Comparison of ENCODE assay signal across 1 cellular context in genomic region chr1:151909167-151910149, GRCh38.
TF ChIP-seq lines count a peak whose summit lies in the region.

TSS of gene THEM4 (minus strand) at chr1:151909511. CDS start at chr1:151909458, 53 bp downstream.

TF ChIP-seq in GM12878, 131 proteins besides CTCF, POLR2A, EP300 and RAD21 (continued from another document):
- TF ChIP-seq E2F8 (IDR thresholded peaks at IDR 0.05; ENCODE audit: low read depth, partially characterized antibody) (peak; percentile 29), IRF3 (IDR thresholded peaks at IDR 0.05) (no peak), CEBPB (IDR thresholded peaks at IDR 0.05; ENCODE audit: borderline replicate concordance in 1 of 2, low read depth in 2 of 2, low read length in 2 of 2) (no peak), ZSCAN29 (IDR thresholded peaks at IDR 0.05) (0 out of 2 replicates have a peak, but pooled peaks have one; percentile 1), TCF7 (IDR thresholded peaks at IDR 0.05; ENCODE audit: borderline replicate concordance) (no peak)
